ENCODE assay signal across 8 cellular contexts in genomic region chr1:161153682-161154337, GRCh38. TPM values are rescaled to one million over a fixed set of nuclear protein-coding genes. Genes with fewer than 3 reads are reported as not detected.
DNase-seq lines count a peak whose midpoint lies in the region; ATAC-seq and TF ChIP-seq lines count a peak whose summit lies in the region.

Gene UFC1, plus strand, starts transcription at chr1:161153978. Its CDS starts 20 bp downstream, at chr1:161153998.

- no peaks in the 10 kb centered on the region for H3K9me3 Mint-ChIP-seq in CD4-positive, alpha-beta T cell

- peak within 1 kb of the TSS; percentile 79 for H3K4me3 ChIP-seq in endocrine pancreas (ENCODE audit: control insufficient read depth, insufficient read depth, low read length)

- H3K4me1 ChIP-seq in endocrine pancreas (ENCODE audit: control insufficient read depth, insufficient read depth, low read length): no peaks in the 10 kb centered on the region

- no peak for TF ChIP-seq CTCF in CD4-positive, alpha-beta T cell (IDR thresholded peaks at IDR 0.05)

- CTCF ChIA-PET in CD4-positive, alpha-beta T cell (lab: Charles Lee): interaction anchor here (1.1 to 2.8 kb wide), 5 partner anchors 13 to 112 kb away, joined by 3 to 12 read pairs (median 5); partner anchors contain the start of genes DEDD, NDUFS2, PPOX and TOMM40L

- peak within 1 kb of the TSS; percentile 98 for H3K4me3 Mint-ChIP-seq in CD4-positive, alpha-beta T cell

- peak; percentile 67 to 85 (median 75) for DNase-seq in CD4-positive, alpha-beta T cell
- peak in 74 of 76 experiments; percentile 13 to 82 (median 68) for DNase-seq in HUDEP-2 (lab: John Stamatoyannopoulos, UW; ENCODE audit: unreplicated experiment in 76 of 76)
- peak; percentile 90 for DNase-seq in NOMO-1 treated with dmso at 0.1 percent for 144 hours (lab: John Stamatoyannopoulos, UW; ENCODE audit: unreplicated experiment)
- peak; percentile 62 to 66 for DNase-seq in activated CD8-positive, alpha-beta memory T cell treated with anti-CD3 and anti-CD28 coated beads for 4 hours (ENCODE audit: low read depth in 2 of 2)
- no peak for DNase-seq in mesenteric fat pad (ENCODE audit: low spot score)
- peak; percentile 66 for DNase-seq in stimulated activated CD8-positive, alpha-beta memory T cell treated with anti-CD3 and anti-CD28 coated beads, Interleukin-15, amount 100 ng/mL, for 1 hour (ENCODE audit: low read depth)

- no peaks in the 10 kb centered on the region for H3K27me3 ChIP-seq in CD4-positive, alpha-beta T cell (ENCODE audit: control insufficient read depth, insufficient read depth, low read length)
- H3K27me3 ChIP-seq in endocrine pancreas (ENCODE audit: control insufficient read depth, insufficient read depth, low read length): no peaks in the 10 kb centered on the region

- POLR2A ChIA-PET in CD4-positive, alpha-beta T cell (lab: Charles Lee): interaction anchor here (0.7 to 4.1 kb wide), 24 partner anchors 12 to 891 kb away, joined by 3 to 37 read pairs (median 5); partner anchors contain the start of genes ARHGAP30, B4GALT3, DCAF8 and DEDD

- peak within 1 kb of the TSS; percentile 96 for H3K9ac ChIP-seq in endocrine pancreas (ENCODE audit: control insufficient read depth, insufficient read depth, low read length)

- H3K9me3 ChIP-seq in CD4-positive, alpha-beta T cell (ENCODE audit: control insufficient read depth, low read length): no peaks in the 10 kb centered on the region
- no peaks in the 10 kb centered on the region for H3K9me3 ChIP-seq in endocrine pancreas (ENCODE audit: control insufficient read depth, low read length)

- ATAC-seq in CD4-positive, alpha-beta T cell (ENCODE audit: poor library complexity): peak; percentile 91
- peak; percentile 95 for ATAC-seq in GM19463 (IDR thresholded peaks at IDR 0.05; ENCODE audit: unreplicated experiment)

- no peaks in the 10 kb centered on the region for H3K36me3 ChIP-seq in endocrine pancreas (ENCODE audit: control insufficient read depth, insufficient read depth, low read length)

- H3K27me3 Mint-ChIP-seq in CD4-positive, alpha-beta T cell: no peaks in the 10 kb centered on the region

- H3K27ac Mint-ChIP-seq in CD4-positive, alpha-beta T cell: peak within 1 kb of the TSS; percentile 99

- intact Hi-C loops in CD4-positive, alpha-beta T cell (cut with DNase I, micrococcal nuclease): loop anchor here (1.0 to 10.0 kb wide), 4 partner anchors 22 to 809 kb away; partner anchors contain the start of genes DEDD (in 2 of the 2), NIT1 (in 2 of the 2), PFDN2 (in 2 of the 2) and COPA (in 1 of the 2)

- H3K27ac ChIP-seq in CD4-positive, alpha-beta T cell (ENCODE audit: low read depth, low read length): peak within 1 kb of the TSS; percentile 96

- H3K36me3 Mint-ChIP-seq in CD4-positive, alpha-beta T cell (ENCODE audit: low read depth): peaks cover 40% of the 10 kb centered on the region

- peaks cover 42% of the 10 kb centered on the region for H3K4me1 Mint-ChIP-seq in CD4-positive, alpha-beta T cell (ENCODE audit: low read depth)

RNA-seq across cellular contexts. Expression of gene UFC1, which starts in this region (rescaled TPM):
- total RNA-seq in CD4-positive, alpha-beta T cell: 10 to 100 TPM; 96.6 to 97.8 TPM
- 75.5 TPM for total RNA-seq in mesenteric fat pad
